23 cellular contexts compared by ENCODE assay signal in the genomic region with DNA sequence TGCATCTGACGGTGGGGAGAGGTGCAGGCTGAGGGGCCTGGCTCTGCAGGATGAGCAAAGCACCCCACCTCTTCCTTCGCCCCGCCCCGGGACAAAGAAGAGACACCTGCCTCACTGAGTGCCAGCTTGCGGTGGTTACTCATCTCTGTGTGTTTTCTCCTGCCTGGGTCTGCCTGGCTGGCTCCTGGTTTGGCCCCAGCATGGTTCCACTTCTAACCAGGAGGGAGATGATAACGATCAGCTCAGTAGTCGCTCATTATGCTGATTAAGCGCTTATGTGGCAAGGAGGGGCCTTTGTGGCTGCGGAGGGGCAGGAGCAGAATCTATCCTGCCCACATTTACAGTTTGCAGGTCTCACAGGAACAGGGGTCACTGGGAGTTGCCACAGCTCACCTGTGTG.
DNase-seq lines count a peak whose midpoint lies in the region; ATAC-seq, FAIRE-seq and TF ChIP-seq lines count a peak whose summit lies in the region.
"Had no signal": no experiment of that assay in that cellular context is flagged by ENCODE, and none has a peak within 500 bp of the region (broad histone marks: within the 10 kb centered on the region; RNA-seq: fewer than 3 reads in every experiment).

No MANE protein-coding gene starts in this region.

- CTCF ChIA-PET in A549 (lab: Yijun Ruan, JAX), result interaction anchor here (1.4 to 2.0 kb wide), 2 partner anchors 15 to 452 kb away, joined by 4 read pairs; no protein-coding TSS in a partner anchor

- POLR2A ChIA-PET in A549 (lab: Yijun Ruan, JAX), result no interaction called here

- no peak for TF ChIP-seq EP300 in A549 (IDR thresholded peaks at IDR 0.05)

- no peaks in the 10 kb centered on the region for H3K9me3 ChIP-seq in A549
- no peaks in the 10 kb centered on the region for H3K9me3 ChIP-seq in effector memory CD4-positive, alpha-beta T cell (ENCODE audit: control insufficient read depth, low read length)
- H3K9me3 ChIP-seq: neutrophil, stomach had no signal

- no peaks in the 10 kb centered on the region for H3K4me1 ChIP-seq in A549
- no peaks in the 10 kb centered on the region for H3K4me1 ChIP-seq in effector memory CD4-positive, alpha-beta T cell (ENCODE audit: control insufficient read depth, insufficient read depth, low read length, poor library complexity, severe bottlenecking)

- TF ChIP-seq POLR2A in A549 (IDR thresholded peaks at IDR 0.05; ENCODE audit: low read length), result no peak

- ATAC-seq in A549 (no peak), GM18502 (IDR thresholded peaks at IDR 0.05; ENCODE audit: poor library complexity, unreplicated experiment) (no peak)
- ATAC-seq: HCT116 had no signal

- no peak overlapping the region for H3K27ac ChIP-seq in A549
- H3K27ac ChIP-seq in effector memory CD4-positive, alpha-beta T cell (ENCODE audit: insufficient read depth, low read length, poor library complexity, severe bottlenecking), result no peak overlapping the region
- H3K27ac ChIP-seq: neutrophil, stomach had no signal

- no peak for TF ChIP-seq CTCF in A549 (IDR thresholded peaks at IDR 0.05)

- H3K4me3 ChIP-seq in A549, result no peak overlapping the region
- H3K4me3 ChIP-seq in effector memory CD4-positive, alpha-beta T cell (ENCODE audit: insufficient read depth, low read depth, low read length, poor library complexity, severe bottlenecking), result no peak overlapping the region
- H3K4me3 ChIP-seq: stomach had no signal

- H3K4me2 ChIP-seq in A549, result no peak overlapping the region

- H3K36me3 ChIP-seq in effector memory CD4-positive, alpha-beta T cell (ENCODE audit: control insufficient read depth, insufficient read depth, low read length), result no peaks in the 10 kb centered on the region
- H3K36me3 ChIP-seq: neutrophil, stomach had no signal

- H3K27me3 ChIP-seq in effector memory CD4-positive, alpha-beta T cell (replicated peaks; ENCODE audit: control insufficient read depth, insufficient read depth, low read length, poor library complexity, severe bottlenecking), result no peaks in the 10 kb centered on the region
- H3K27me3 ChIP-seq: neutrophil, stomach had no signal

- DNase-seq in NCI-H2227 (lab: John Stamatoyannopoulos, UW; ENCODE audit: unreplicated experiment) (peak; percentile 33), NCI-H2227 treated with DMSO at 0.1 percent for 48 hours (lab: John Stamatoyannopoulos, UW) (no peak), A549 (ENCODE audit: low read depth in 1 of 2, low spot score in 1 of 2) (no peak), RPMI8226 (peak; percentile 14), HT-29 (ENCODE audit: low spot score) (no peak)
- peak; percentile 14 for DNase-seq in effector CD8-positive, alpha-beta T cell (lab: John Stamatoyannopoulos, UW)
- no peak for DNase-seq in effector memory CD4-positive, alpha-beta T cell
- DNase-seq: activated CD8-positive, alpha-beta memory T cell treated with anti-CD3 and anti-CD28 coated beads for 24 hours; activated naive CD8-positive, alpha-beta T cell treated with anti-CD3 and anti-CD28 coated beads, Interleukin-2, amount 10 ng/mL, durations not matched to agents 7 days and 5 days; C1 segment of cervical spinal cord; cortex of kidney; KBM-7; left cardiac atrium; midbrain; MV-4-11; NCI-H2081 treated with DMSO at 0.1 percent for 48 hours; stimulated activated CD4-positive, alpha-beta T cell treated with anti-CD3 and anti-CD28 coated beads, Interleukin-15, amount 100 ng/mL, for 24 hours; stomach had no signal

- 71% methylated on average over 7 of the region's 9 CpGs for WGBS in A549 (ENCODE audit: missing lambda C conversion rate)

- FAIRE-seq in A549 (lab: Jason Lieb, UNC), result no peak
- FAIRE-seq: A204.1, GM12892 had no signal

- no peak for TF ChIP-seq RAD21 in A549 (conservative IDR thresholded peaks at IDR 0.05 in 1 of 2, IDR thresholded peaks at IDR 0.05 in 1 of 2)

TF ChIP-seq in A549, 52 proteins besides CTCF, POLR2A, EP300 and RAD21:
- TF ChIP-seq MYC (IDR thresholded peaks at IDR 0.05; ENCODE audit: borderline replicate concordance, low read length) (no peak), MAFK (IDR thresholded peaks at IDR 0.05; ENCODE audit: partially characterized antibody) (peak; percentile 77)

Comparison
In these comparisons a context has a peak if more than half of its experiments do, and no peak if none do; other contexts are left out.
1. DNase-seq: peak in NCI-H2227 (single experiment), RPMI8226 (single experiment) and effector CD8-positive, alpha-beta T cell (single experiment); none in NCI-H2227 treated with DMSO at 0.1 percent for 48 hours (single experiment), A549 (0 of 2), effector memory CD4-positive, alpha-beta T cell (0 of 3) and HT-29 (single experiment).